In genomic region chr19:55643733-55644116, GRCh38 we compare ENCODE assay signal across 8 cellular contexts. TPM values are rescaled to one million over a fixed set of nuclear protein-coding genes. Genes with fewer than 3 reads are reported as not detected.
A peak's percentile ranks its signal among the peaks of the same experiment; 100 is the strongest.
DNase-seq lines count a peak whose midpoint lies in the region; ATAC-seq, FAIRE-seq and TF ChIP-seq lines count a peak whose summit lies in the region.

No MANE protein-coding gene starts in this region.

- H4K20me1 ChIP-seq in PC-9 (ENCODE audit: insufficient read depth) (peaks cover 11% of the 10 kb centered on the region), endothelial cell of umbilical vein (replicated peaks; ENCODE audit: control insufficient read depth, extremely low read depth, insufficient read depth, low read length) (no peaks in the 10 kb centered on the region)

- BruUV-seq in Calu3 (replicated peaks; lab: Mats Ljungman, UMichigan) (no TSS peak), PC-9 (replicated peaks; lab: Mats Ljungman, UMichigan) (no TSS peak), endothelial cell of umbilical vein (replicated peaks; lab: Mats Ljungman, UMichigan) (no TSS peak)

- no peak for ATAC-seq in HG02798 (IDR thresholded peaks at IDR 0.05; ENCODE audit: poor library complexity, unreplicated experiment)

- dilution Hi-C loops in endothelial cell of umbilical vein (cut with MboI; ENCODE audit: extremely low pct_ligation_motif_present, low sequenced_read_pairs): no loop called here

- no peak for TF ChIP-seq CTCF in Calu3 (IDR thresholded peaks at IDR 0.05; ENCODE audit: unreplicated experiment)
- no peak for TF ChIP-seq CTCF in PC-9 (conservative IDR thresholded peaks at IDR 0.05)
- TF ChIP-seq CTCF in endothelial cell of umbilical vein (IDR thresholded peaks at IDR 0.05; ENCODE audit: extremely low read depth in 1 of 2, insufficient read depth in 1 of 2, low read depth in 1 of 2, low read length in 2 of 2): no peak
- TF ChIP-seq CTCF in neutrophil (IDR thresholded peaks at IDR 0.05): no peak

- H3K4me1 Mint-ChIP-seq in Calu3 (ENCODE audit: low read depth, unreplicated experiment): peaks cover 34% of the 10 kb centered on the region

- no peaks in the 10 kb centered on the region for H3K27me3 Mint-ChIP-seq in Calu3 (ENCODE audit: unreplicated experiment)

- H3K79me2 ChIP-seq in PC-9 (ENCODE audit: low read depth): peaks cover 50% of the 10 kb centered on the region
- peaks cover 23% of the 10 kb centered on the region for H3K79me2 ChIP-seq in endothelial cell of umbilical vein (ENCODE audit: control insufficient read depth, insufficient read depth, low read length)

- H3K36me3 ChIP-seq in PC-9 (ENCODE audit: low read depth) (peaks cover 6% of the 10 kb centered on the region), endothelial cell of umbilical vein (ENCODE audit: control insufficient read depth in 2 of 2, extremely low read depth in 1 of 2, insufficient read depth in 2 of 2, low read length in 2 of 2) (peaks cover 3 to 10% of the 10 kb centered on the region in 2 experiments), neutrophil (peaks cover 14% of the 10 kb centered on the region)

- peak overlapping the region; percentile 92 for H3K4me3 Mint-ChIP-seq in Calu3 (ENCODE audit: low read depth, unreplicated experiment)

- H3K9me3 ChIP-seq in PC-9 (ENCODE audit: insufficient read depth, low read depth) (no peaks in the 10 kb centered on the region), endothelial cell of umbilical vein (replicated peaks; ENCODE audit: control insufficient read depth, insufficient read depth, low read length) (no peaks in the 10 kb centered on the region), neutrophil (no peaks in the 10 kb centered on the region)

- H2AFZ ChIP-seq in PC-9: peak overlapping the region; percentile 59
- H2AFZ ChIP-seq in endothelial cell of umbilical vein (ENCODE audit: low read depth, low read length): no peak overlapping the region

- CTCF ChIA-PET in Calu3 (lab: Charles Lee): no interaction called here
- CTCF ChIA-PET in PC-9 (lab: Charles Lee): no interaction called here
- CTCF ChIA-PET in endothelial cell of umbilical vein (lab: Charles Lee): interaction anchor here (0.6 to 2.0 kb wide), 2 partner anchors 11 to 470 kb away, joined by 4 to 14 read pairs; no protein-coding TSS in a partner anchor

- peak overlapping the region; percentile 73 for H3K27ac Mint-ChIP-seq in Calu3 (ENCODE audit: unreplicated experiment)

- H3K4me2 ChIP-seq in PC-9 (peak overlapping the region; percentile 90), endothelial cell of umbilical vein (ENCODE audit: insufficient read depth, low read length) (peak overlapping the region; percentile 50)

- H3F3A ChIP-seq in PC-9 (ENCODE audit: insufficient read depth, low read depth): peaks cover 53% of the 10 kb centered on the region; the same call in 1 of the 2 replicates

- no peaks in the 10 kb centered on the region for H3K9me2 ChIP-seq in PC-9 (ENCODE audit: insufficient read depth)

- peak overlapping the region; percentile 66 for H3K4me3 ChIP-seq in PC-9
- H3K4me3 ChIP-seq in endothelial cell of umbilical vein (replicated peaks in 1 of 3; ENCODE audit: insufficient read depth in 1 of 3, low read depth in 1 of 3, low read length in 3 of 3): peak overlapping the region; percentile 53 to 75 (median 61)
- peak overlapping the region; percentile 73 to 96 for H3K4me3 ChIP-seq in neutrophil (ENCODE audit: low read depth in 1 of 2, low read length in 1 of 2)

- H3K27ac ChIP-seq in PC-9: peak overlapping the region; percentile 44
- no peak overlapping the region for H3K27ac ChIP-seq in endothelial cell of umbilical vein (ENCODE audit: insufficient read depth, low read depth, low read length)
- peak overlapping the region; percentile 83 for H3K27ac ChIP-seq in neutrophil

- peaks cover 8% of the 10 kb centered on the region for H3K4me1 ChIP-seq in PC-9 (replicated peaks; ENCODE audit: insufficient read depth)
- peaks cover 34% of the 10 kb centered on the region for H3K4me1 ChIP-seq in endothelial cell of umbilical vein (ENCODE audit: control insufficient read depth, extremely low read depth, insufficient read depth, low read length)
- H3K4me1 ChIP-seq in neutrophil (ENCODE audit: control insufficient read depth in 1 of 2, insufficient read depth in 1 of 2, low read depth in 1 of 2, low read length in 1 of 2): peaks cover 58 to 70% of the 10 kb centered on the region in 2 experiments

- H3K27me3 ChIP-seq in PC-9 (ENCODE audit: insufficient read depth, low read depth) (no peaks in the 10 kb centered on the region), endothelial cell of umbilical vein (ENCODE audit: control insufficient read depth in 2 of 2, insufficient read depth in 2 of 2, low read length in 2 of 2) (no peaks in the 10 kb centered on the region), neutrophil (peaks cover 52% of the 10 kb centered on the region)

- H3K36me3 Mint-ChIP-seq in Calu3 (ENCODE audit: insufficient read depth, unreplicated experiment): peaks cover 83% of the 10 kb centered on the region

- intact Hi-C loops in Calu3 (cut with micrococcal nuclease; ENCODE audit: unreplicated experiment) (no loop called here), PC-9 (cut with micrococcal nuclease; ENCODE audit: unreplicated experiment) (loop anchor here (1.0 kb wide), 2 partner anchors 11 to 32 kb away; partner anchors contain the start of gene EPN1), endothelial cell of umbilical vein (cut with micrococcal nuclease) (loop anchor here (1.0 to 5.0 kb wide), 2 partner anchors 8 to 556 kb away; no protein-coding TSS in a partner anchor)

- H3K9ac ChIP-seq in endothelial cell of umbilical vein (replicated peaks; ENCODE audit: extremely low read depth, insufficient read depth, low read length): peak overlapping the region; percentile 61

- TF ChIP-seq POLR2A in endothelial cell of umbilical vein (IDR thresholded peaks at IDR 0.05; ENCODE audit: low read depth, low read length): no peak

- H3K9me1 ChIP-seq in endothelial cell of umbilical vein (replicated peaks; ENCODE audit: control insufficient read depth, extremely low read depth, insufficient read depth, low read length): no peaks in the 10 kb centered on the region

- FAIRE-seq in endothelial cell of umbilical vein (lab: Jason Lieb, UNC): no peak

- no peak for DNase-seq in Calu3
- no peak for DNase-seq in PC-9
- DNase-seq in endothelial cell of umbilical vein (ENCODE audit: low read depth, low spot score): no peak
- DNase-seq in NCI-H2171 treated with DMSO at 0.1 percent for 48 hours (lab: John Stamatoyannopoulos, UW): no peak
- DNase-seq in Ammon's horn (ENCODE audit: low spot score): no peak
- no peak for DNase-seq in mesenteric fat pad (ENCODE audit: low spot score)

- no peaks in the 10 kb centered on the region for H3K9me3 Mint-ChIP-seq in Calu3 (ENCODE audit: low read depth, unreplicated experiment)

- POLR2A ChIA-PET in PC-9 (lab: Charles Lee; ENCODE audit: unreplicated experiment) (no interaction called here), endothelial cell of umbilical vein (lab: Charles Lee) (no interaction called here)

RNA-seq across cellular contexts. Expression of gene ZNF581, which starts 0.3 kb away (rescaled TPM):
- total RNA-seq in Calu3 (2022) (33.0 and 33.1 TPM in 2 replicates), PC-9 (2021) (53.5 and 81.9 TPM in 2 replicates), endothelial cell of umbilical vein (27.8 and 31.4 TPM in 2 replicates), mesenteric fat pad (11.3 TPM)
- polyA plus RNA-seq in endothelial cell of umbilical vein: 32.3 and 37.0 TPM in 2 replicates
- polyA plus RNA-seq in endothelial cell of umbilical vein (2011; cell fraction: cytosol; rRNA removed): 24.2 and 31.0 TPM in 2 replicates
- polyA plus RNA-seq in endothelial cell of umbilical vein (2011; cell fraction: nucleus; rRNA removed): 9.1 and 13.7 TPM in 2 replicates
- 25.4 and 37.5 TPM in 2 replicates for polyA plus RNA-seq in endothelial cell of umbilical vein (2012)
- polyA minus RNA-seq in endothelial cell of umbilical vein: 17.1 and 24.4 TPM in 2 replicates
- 13.7 TPM for polyA minus RNA-seq in endothelial cell of umbilical vein (2011; cell fraction: cytosol; rRNA and poly(A)+ RNA removed)
- 2.8 and 4.9 TPM in 2 replicates for polyA minus RNA-seq in endothelial cell of umbilical vein (2011; cell fraction: nucleus; rRNA and poly(A)+ RNA removed)

RNA-seq across cellular contexts. Expression of gene ZNF580, which starts 2.9 kb away (rescaled TPM):
- 35.6 TPM in 2 replicates for total RNA-seq in Calu3 (2022)
- total RNA-seq in PC-9 (2021): 56.6 and 64.7 TPM in 2 replicates
- 32.5 and 41.1 TPM in 2 replicates for total RNA-seq in endothelial cell of umbilical vein
- polyA plus RNA-seq in endothelial cell of umbilical vein: 13.7 and 16.9 TPM in 2 replicates
- 11.2 and 16.6 TPM in 2 replicates for polyA plus RNA-seq in endothelial cell of umbilical vein (2011; cell fraction: cytosol; rRNA removed)
- 22.6 and 26.6 TPM in 2 replicates for polyA plus RNA-seq in endothelial cell of umbilical vein (2011; cell fraction: nucleus; rRNA removed)
- 25.0 and 30.3 TPM in 2 replicates for polyA plus RNA-seq in endothelial cell of umbilical vein (2012)
- 7.4 and 10.2 TPM in 2 replicates for polyA minus RNA-seq in endothelial cell of umbilical vein
- polyA minus RNA-seq in endothelial cell of umbilical vein (2011; cell fraction: cytosol; rRNA and poly(A)+ RNA removed): 12.2 TPM
- 4.6 and 8.8 TPM in 2 replicates for polyA minus RNA-seq in endothelial cell of umbilical vein (2011; cell fraction: nucleus; rRNA and poly(A)+ RNA removed)
- 39.6 TPM for total RNA-seq in mesenteric fat pad

RNA-seq across cellular contexts. Expression of gene CCDC106, which starts 4.3 kb away (rescaled TPM):
- total RNA-seq in Calu3 (2022) (12.7 and 18.3 TPM in 2 replicates), PC-9 (2021) (3.2 and 6.7 TPM in 2 replicates), endothelial cell of umbilical vein (11.8 and 13.2 TPM in 2 replicates), mesenteric fat pad (16.4 TPM)
- polyA plus RNA-seq in endothelial cell of umbilical vein: 12.0 and 17.8 TPM in 2 replicates
- 6.7 and 12.5 TPM in 2 replicates for polyA plus RNA-seq in endothelial cell of umbilical vein (2011; cell fraction: cytosol; rRNA removed)
- polyA plus RNA-seq in endothelial cell of umbilical vein (2011; cell fraction: nucleus; rRNA removed): 11.5 and 13.9 TPM in 2 replicates
- polyA plus RNA-seq in endothelial cell of umbilical vein (2012): 7.3 and 12.6 TPM in 2 replicates
- 2.5 and 2.6 TPM in 2 replicates for polyA minus RNA-seq in endothelial cell of umbilical vein
- 3.7 TPM for polyA minus RNA-seq in endothelial cell of umbilical vein (2011; cell fraction: cytosol; rRNA and poly(A)+ RNA removed)
- 1.5 and 2.7 TPM in 2 replicates for polyA minus RNA-seq in endothelial cell of umbilical vein (2011; cell fraction: nucleus; rRNA and poly(A)+ RNA removed)

RNA-seq across cellular contexts. Expression of gene U2AF2, which starts 11.1 kb away (rescaled TPM):
- total RNA-seq in Calu3 (2022): 286 and 309 TPM in 2 replicates
- total RNA-seq in PC-9 (2021): 252 and 323 TPM in 2 replicates
- 246 and 259 TPM in 2 replicates for total RNA-seq in endothelial cell of umbilical vein
- 173 and 183 TPM in 2 replicates for polyA plus RNA-seq in endothelial cell of umbilical vein
- 207 and 211 TPM in 2 replicates for polyA plus RNA-seq in endothelial cell of umbilical vein (2011; cell fraction: cytosol; rRNA removed)
- 352 and 403 TPM in 2 replicates for polyA plus RNA-seq in endothelial cell of umbilical vein (2011; cell fraction: nucleus; rRNA removed)
- polyA plus RNA-seq in endothelial cell of umbilical vein (2012): 162 and 163 TPM in 2 replicates
- polyA minus RNA-seq in endothelial cell of umbilical vein: 106 and 117 TPM in 2 replicates
- 100.0 TPM for polyA minus RNA-seq in endothelial cell of umbilical vein (2011; cell fraction: cytosol; rRNA and poly(A)+ RNA removed)
- 83.5 and 131 TPM in 2 replicates for polyA minus RNA-seq in endothelial cell of umbilical vein (2011; cell fraction: nucleus; rRNA and poly(A)+ RNA removed)
- total RNA-seq in mesenteric fat pad: 126 TPM

RNA-seq across cellular contexts. Expression of gene ZNF784, which starts 19.4 kb away (rescaled TPM):
- total RNA-seq in Calu3 (2022) (6.0 and 7.1 TPM in 2 replicates), PC-9 (2021) (5.4 and 7.7 TPM in 2 replicates), endothelial cell of umbilical vein (4.9 and 7.1 TPM in 2 replicates), mesenteric fat pad (4.5 TPM)
- polyA plus RNA-seq in endothelial cell of umbilical vein: 4.9 and 5.6 TPM in 2 replicates
- polyA plus RNA-seq in endothelial cell of umbilical vein (2011; cell fraction: cytosol; rRNA removed): 3.0 and 3.5 TPM in 2 replicates
- polyA plus RNA-seq in endothelial cell of umbilical vein (2011; cell fraction: nucleus; rRNA removed): 8.6 and 9.3 TPM in 2 replicates
- 3.6 and 5.6 TPM in 2 replicates for polyA plus RNA-seq in endothelial cell of umbilical vein (2012)
- polyA minus RNA-seq in endothelial cell of umbilical vein: 4.6 and 5.7 TPM in 2 replicates
- 3.3 TPM for polyA minus RNA-seq in endothelial cell of umbilical vein (2011; cell fraction: cytosol; rRNA and poly(A)+ RNA removed)
- polyA minus RNA-seq in endothelial cell of umbilical vein (2011; cell fraction: nucleus; rRNA and poly(A)+ RNA removed): 4.3 and 6.3 TPM in 2 replicates
